In genomic region chr10:84546609-84547008, GRCh38 we compare ENCODE assay signal across 22 cellular contexts.
"Had no signal": no experiment of that assay in that cellular context is flagged by ENCODE, and none has a peak within 500 bp of the region (broad histone marks: within the 10 kb centered on the region; RNA-seq: fewer than 3 reads in every experiment).

No MANE protein-coding gene starts in this region.

- H3K4me3 Mint-ChIP-seq: dendritic cell treated with granulocyte-macrophage colony-stimulating factor and Interleukin-4, amounts not matched to agents 40 ng/mL and 50 ng/mL, for 4 days; endodermal cell; natural killer cell; stimulated activated effector memory CD8-positive, alpha-beta T cell treated with anti-CD3 and anti-CD28 coated beads, Interleukin-12 subunit alpha, Interleukin-12 subunit beta, amount 100 ng/mL, for 72 hours had no signal

- H3K9me3 ChIP-seq: colonic mucosa, gastrocnemius medialis, ovary, psoas muscle, sigmoid colon, stomach, thoracic aorta, transverse colon had no signal

- H3K36me3 Mint-ChIP-seq: natural killer cell; stimulated activated effector memory CD8-positive, alpha-beta T cell treated with anti-CD3 and anti-CD28 coated beads, Interleukin-12 subunit alpha, Interleukin-12 subunit beta, amount 100 ng/mL, for 72 hours had no signal

- ATAC-seq: esophagus mucosa; gastrocnemius medialis; natural killer cell; psoas muscle; right cardiac atrium; stimulated activated effector memory CD8-positive, alpha-beta T cell treated with anti-CD3 and anti-CD28 coated beads, Interleukin-12 subunit alpha, Interleukin-12 subunit beta, amount 100 ng/mL, for 72 hours had no signal

- H3K36me3 ChIP-seq: colonic mucosa, gastrocnemius medialis, ovary, sigmoid colon, stomach, thoracic aorta, transverse colon had no signal

- H3K27ac ChIP-seq: colonic mucosa, epithelial cell of prostate, gastrocnemius medialis, ovary, psoas muscle, sigmoid colon, stomach, thoracic aorta, transverse colon had no signal

- H3K4me1 Mint-ChIP-seq: natural killer cell; stimulated activated effector memory CD8-positive, alpha-beta T cell treated with anti-CD3 and anti-CD28 coated beads, Interleukin-12 subunit alpha, Interleukin-12 subunit beta, amount 100 ng/mL, for 72 hours had no signal

- H3K27me3 ChIP-seq: colonic mucosa, gastrocnemius medialis, ovary, transverse colon had no signal

- H3K4me1 ChIP-seq: colonic mucosa, gastrocnemius medialis, psoas muscle, sigmoid colon, stomach, transverse colon had no signal

- DNase-seq: colonic mucosa; effector CD8-positive, alpha-beta T cell; endodermal cell; foreskin fibroblast; gastrocnemius medialis; mammary epithelial cell; natural killer cell; occipital lobe; ovary; psoas muscle; right cardiac atrium; sigmoid colon; stimulated activated CD4-positive, alpha-beta T cell treated with anti-CD3 and anti-CD28 coated beads, Interleukin-2, amount 100 ng/mL, for 24 hours; stimulated activated CD4-positive, alpha-beta T cell treated with anti-CD3 and anti-CD28 coated beads, Interleukin-4, amount 100 ng/mL, for 24 hours; stimulated activated naive CD4-positive, alpha-beta T cell treated with Interleukin-2 at 50 U/mL for 16 hours; stomach; transverse colon had no signal

- H3K27ac Mint-ChIP-seq: dendritic cell treated with granulocyte-macrophage colony-stimulating factor and Interleukin-4, amounts not matched to agents 40 ng/mL and 50 ng/mL, for 4 days; natural killer cell; stimulated activated effector memory CD8-positive, alpha-beta T cell treated with anti-CD3 and anti-CD28 coated beads, Interleukin-12 subunit alpha, Interleukin-12 subunit beta, amount 100 ng/mL, for 72 hours had no signal

- H3K4me3 ChIP-seq: colonic mucosa, gastrocnemius medialis, ovary, psoas muscle, sigmoid colon, stomach, thoracic aorta, transverse colon had no signal

- H3K9me3 Mint-ChIP-seq: dendritic cell treated with granulocyte-macrophage colony-stimulating factor and Interleukin-4, amounts not matched to agents 40 ng/mL and 50 ng/mL, for 4 days; endodermal cell; natural killer cell; stimulated activated effector memory CD8-positive, alpha-beta T cell treated with anti-CD3 and anti-CD28 coated beads, Interleukin-12 subunit alpha, Interleukin-12 subunit beta, amount 100 ng/mL, for 72 hours had no signal
